Comparison of ENCODE assay signal across 31 cellular contexts in genomic region chr9:132023409-132024180, GRCh38. TPM values are rescaled to one million over a fixed set of nuclear protein-coding genes. Genes with fewer than 3 reads are reported as not detected.
DNase-seq lines count a peak whose midpoint lies in the region; ATAC-seq, FAIRE-seq and TF ChIP-seq lines count a peak whose summit lies in the region.
"Had no signal": no experiment of that assay in that cellular context is flagged by ENCODE, and none has a peak within 500 bp of the region (broad histone marks: within the 10 kb centered on the region; RNA-seq: fewer than 3 reads in every experiment).

No MANE protein-coding gene starts in this region.

- no peaks in the 10 kb centered on the region for H3K27me3 ChIP-seq in CD8-positive, alpha-beta T cell (ENCODE audit: insufficient read depth, low read length)
- H3K27me3 ChIP-seq: adrenal gland, esophagus muscularis mucosa, vagina had no signal

- H3K4me3 Mint-ChIP-seq in CD8-positive, alpha-beta T cell = no peak overlapping the region
- H3K4me3 Mint-ChIP-seq: activated CD4-positive, alpha-beta T cell treated with anti-CD3 and anti-CD28 coated beads, Interleukin-2, amount 10 ng/mL, durations not matched to agents 7 days and 5 days; activated CD8-positive, alpha-beta memory T cell treated with anti-CD3 and anti-CD28 coated beads, Interleukin-2, amount 10 ng/mL, durations not matched to agents 7 days and 5 days; activated T-cell treated with anti-CD3 and anti-CD28 coated beads, Interleukin-2, amount 50 U/mL, for 72 hours; endodermal cell; T-helper 2 cell treated with Interferon-gamma antibody and Interleukin-4, amounts not matched to agents 5 μg/mL and 100 μg/mL, for 36 hours had no signal

- intact Hi-C loops in CD8-positive, alpha-beta T cell (cut with DNase I, micrococcal nuclease) = no loop called here

- H3K4me1 Mint-ChIP-seq in CD8-positive, alpha-beta T cell (ENCODE audit: low read depth) = peaks cover 24% of the 10 kb centered on the region
- H3K4me1 Mint-ChIP-seq: activated CD4-positive, alpha-beta T cell treated with anti-CD3 and anti-CD28 coated beads, Interleukin-2, amount 10 ng/mL, durations not matched to agents 7 days and 5 days; activated CD8-positive, alpha-beta memory T cell treated with anti-CD3 and anti-CD28 coated beads, Interleukin-2, amount 10 ng/mL, durations not matched to agents 7 days and 5 days had no signal

- peaks cover 3% of the 10 kb centered on the region for H3K36me3 Mint-ChIP-seq in CD8-positive, alpha-beta T cell
- H3K36me3 Mint-ChIP-seq: activated CD8-positive, alpha-beta memory T cell treated with anti-CD3 and anti-CD28 coated beads, Interleukin-2, amount 10 ng/mL, durations not matched to agents 7 days and 5 days had no signal

- H3K4me3 ChIP-seq in HEK293 (ENCODE audit: low read depth, low read length) = no peak overlapping the region
- no peak overlapping the region for H3K4me3 ChIP-seq in CD8-positive, alpha-beta T cell (ENCODE audit: low read depth, low read length)
- H3K4me3 ChIP-seq: adrenal gland, coronary artery, esophagus muscularis mucosa, HAP-1, SK-N-MC, thoracic aorta, vagina had no signal

- H3K9me3 Mint-ChIP-seq in CD8-positive, alpha-beta T cell = no peaks in the 10 kb centered on the region
- H3K9me3 Mint-ChIP-seq: activated CD4-positive, alpha-beta T cell treated with anti-CD3 and anti-CD28 coated beads, Interleukin-2, amount 10 ng/mL, durations not matched to agents 7 days and 5 days; endodermal cell; T-helper 2 cell treated with Interferon-gamma antibody and Interleukin-4, amounts not matched to agents 5 μg/mL and 100 μg/mL, for 36 hours had no signal

- DNase-seq in COR-L47 (lab: John Stamatoyannopoulos, UW) = peak; percentile 55
- peak; percentile 94 for DNase-seq in NCI-H2171 treated with DMSO at 0.1 percent for 48 hours (lab: John Stamatoyannopoulos, UW)
- DNase-seq in fibroblast of peridontal ligament (ENCODE audit: extremely low read depth) = peak; percentile 16
- DNase-seq in NCI-H187 treated with DMSO at 0.1 percent for 48 hours (lab: John Stamatoyannopoulos, UW) = no peak
- DNase-seq in NCI-H2227 treated with DMSO at 0.1 percent for 48 hours (lab: John Stamatoyannopoulos, UW) = no peak
- DNase-seq in CD8-positive, alpha-beta T cell = no peak
- DNase-seq in frontal cortex (ENCODE audit: low spot score in 2 of 2) = no peak
- DNase-seq: activated CD4-positive, alpha-beta T cell treated with anti-CD3 and anti-CD28 coated beads, Interleukin-2, amount 10 ng/mL, durations not matched to agents 7 days and 5 days; activated CD8-positive, alpha-beta memory T cell treated with anti-CD3 and anti-CD28 coated beads, Interleukin-2, amount 10 ng/mL, durations not matched to agents 7 days and 5 days; activated naive CD4-positive, alpha-beta T cell treated with Interleukin-2 at 50 U/mL for 16 hours; activated T-cell treated with anti-CD3 and anti-CD28 coated beads, Interleukin-2, amount 50 U/mL, for 72 hours; adrenal gland; endodermal cell; NCI-H1417 treated with DMSO at 0.1 percent for 48 hours; NCI-H526 treated with DMSO at 0.1 percent for 48 hours; stimulated activated naive CD8-positive, alpha-beta T cell treated with anti-CD3 and anti-CD28 coated beads, Interleukin-15, Interleukin-2, amounts not matched to agents 100 U/mL and 50 U/mL, for 24 hours had no signal

- no peak overlapping the region for H3K27ac ChIP-seq in HEK293 (ENCODE audit: extremely low read depth, low read depth, low read length)
- H3K27ac ChIP-seq in CD8-positive, alpha-beta T cell (ENCODE audit: low read depth, low read length) = no peak overlapping the region
- H3K27ac ChIP-seq: adrenal gland, coronary artery, esophagus muscularis mucosa, RWPE1, SK-N-MC, thoracic aorta, vagina had no signal

- H3K36me3 ChIP-seq in HEK293 (ENCODE audit: control insufficient read depth in 2 of 2, insufficient read depth in 1 of 2, low read length in 2 of 2) = no peaks in the 10 kb centered on the region
- H3K36me3 ChIP-seq in CD8-positive, alpha-beta T cell (ENCODE audit: insufficient read depth, low read length) = no peaks in the 10 kb centered on the region
- H3K36me3 ChIP-seq: adrenal gland, esophagus muscularis mucosa, HAP-1, thoracic aorta, vagina had no signal

- H3K9me3 ChIP-seq in HEK293 (ENCODE audit: control insufficient read depth, insufficient read depth, low read depth, low read length) = no peaks in the 10 kb centered on the region
- no peaks in the 10 kb centered on the region for H3K9me3 ChIP-seq in CD8-positive, alpha-beta T cell (ENCODE audit: low read length)
- H3K9me3 ChIP-seq: adrenal gland, esophagus muscularis mucosa, HAP-1, thoracic aorta, vagina had no signal

- no peak for ATAC-seq in CD8-positive, alpha-beta T cell
- ATAC-seq: activated CD8-positive, alpha-beta memory T cell treated with anti-CD3 and anti-CD28 coated beads, Interleukin-2, amount 10 ng/mL, durations not matched to agents 7 days and 5 days; activated T-cell treated with anti-CD3 and anti-CD28 coated beads, Interleukin-2, amount 50 U/mL, for 72 hours; HepG2; sciatic nerve; stimulated activated naive CD8-positive, alpha-beta T cell treated with anti-CD3 and anti-CD28 coated beads, Interleukin-15, Interleukin-2, amounts not matched to agents 100 U/mL and 50 U/mL, for 24 hours had no signal

- no peak for TF ChIP-seq CTCF in HEK293 (tag by site-specific recombination; IDR thresholded peaks at IDR 0.05)
- TF ChIP-seq CTCF in CD8-positive, alpha-beta T cell (IDR thresholded peaks at IDR 0.05) = no peak

- H3K27me3 Mint-ChIP-seq in CD8-positive, alpha-beta T cell (ENCODE audit: low read depth) = no peaks in the 10 kb centered on the region
- H3K27me3 Mint-ChIP-seq: activated CD4-positive, alpha-beta T cell treated with anti-CD3 and anti-CD28 coated beads, Interleukin-2, amount 10 ng/mL, durations not matched to agents 7 days and 5 days; activated CD8-positive, alpha-beta memory T cell treated with anti-CD3 and anti-CD28 coated beads, Interleukin-2, amount 10 ng/mL, durations not matched to agents 7 days and 5 days had no signal

- H3K27ac Mint-ChIP-seq in CD8-positive, alpha-beta T cell = no peak overlapping the region
- H3K27ac Mint-ChIP-seq: activated CD4-positive, alpha-beta T cell treated with anti-CD3 and anti-CD28 coated beads, Interleukin-2, amount 10 ng/mL, durations not matched to agents 7 days and 5 days; activated CD8-positive, alpha-beta memory T cell treated with anti-CD3 and anti-CD28 coated beads, Interleukin-2, amount 10 ng/mL, durations not matched to agents 7 days and 5 days; activated T-cell treated with anti-CD3 and anti-CD28 coated beads, Interleukin-2, amount 50 U/mL, for 72 hours; endodermal cell; T-helper 2 cell treated with Interferon-gamma antibody and Interleukin-4, amounts not matched to agents 5 μg/mL and 100 μg/mL, for 36 hours had no signal

- H3K4me1 ChIP-seq in HEK293 (ENCODE audit: control insufficient read depth, insufficient read depth, low read length) = peaks cover 4% of the 10 kb centered on the region
- no peaks in the 10 kb centered on the region for H3K4me1 ChIP-seq in CD8-positive, alpha-beta T cell (ENCODE audit: insufficient read depth, low read length)

- CTCF ChIA-PET in HEK293 (lab: Yijun Ruan, JAX) = interaction anchor here (0.9 to 1.3 kb wide), 3 partner anchors 23 to 253 kb away, joined by 3 read pairs; no protein-coding TSS in a partner anchor
- CTCF ChIA-PET in CD8-positive, alpha-beta T cell (lab: Charles Lee) = no interaction called here

- POLR2A ChIA-PET in HEK293 (lab: Yijun Ruan, JAX) = no interaction called here
- POLR2A ChIA-PET in CD8-positive, alpha-beta T cell (lab: Charles Lee) = interaction anchor here (0.6 kb wide), 1 partner anchor 905 kb away, joined by 5 read pairs; no protein-coding TSS in a partner anchor

- no peak for FAIRE-seq in frontal cortex (lab: Jason Lieb, UNC)
- FAIRE-seq: bronchial epithelial cell, G401.6, GM19239, HepG2, islet of Langerhans had no signal

TF ChIP-seq in HEK293, 187 proteins besides CTCF, POLR2A, EP300 and RAD21:
- TF ChIP-seq KLF8 (tag by site-specific recombination; IDR thresholded peaks at IDR 0.05) (no peak), ZSCAN30 (tag by site-specific recombination; IDR thresholded peaks at IDR 0.05) (no peak), MZF1 (tag by site-specific recombination; IDR thresholded peaks at IDR 0.05; ENCODE audit: borderline replicate concordance) (peak; percentile 54; the same call in 1 of the 2 replicates), PRDM4 (tag by site-specific recombination; IDR thresholded peaks at IDR 0.05) (0 out of 2 replicates have a peak, but pooled peaks have one; percentile 15), ZBTB17 (tag by site-specific recombination; IDR thresholded peaks at IDR 0.05) (peak; percentile 21; the same call in 1 of the 2 replicates)

RNA-seq across cellular contexts. Expression of gene MED27, which starts 56.1 kb away (rescaled TPM):
- total RNA-seq in CD8-positive, alpha-beta T cell = 10 to 100 TPM; 17.8 to 18.6 TPM
- 11.8 TPM for total RNA-seq in frontal cortex

Comparison
In these comparisons a context has a peak if more than half of its experiments do, and no peak if none do; other contexts are left out.
1. DNase-seq: peak in COR-L47 (single experiment), NCI-H2171 treated with DMSO at 0.1 percent for 48 hours (single experiment) and fibroblast of peridontal ligament (single experiment); none in NCI-H187 treated with DMSO at 0.1 percent for 48 hours (single experiment), NCI-H2227 treated with DMSO at 0.1 percent for 48 hours (single experiment), CD8-positive, alpha-beta T cell (0 of 7) and frontal cortex (0 of 2).